ENCODE assay signal across 10 cellular contexts in the genomic region with DNA sequence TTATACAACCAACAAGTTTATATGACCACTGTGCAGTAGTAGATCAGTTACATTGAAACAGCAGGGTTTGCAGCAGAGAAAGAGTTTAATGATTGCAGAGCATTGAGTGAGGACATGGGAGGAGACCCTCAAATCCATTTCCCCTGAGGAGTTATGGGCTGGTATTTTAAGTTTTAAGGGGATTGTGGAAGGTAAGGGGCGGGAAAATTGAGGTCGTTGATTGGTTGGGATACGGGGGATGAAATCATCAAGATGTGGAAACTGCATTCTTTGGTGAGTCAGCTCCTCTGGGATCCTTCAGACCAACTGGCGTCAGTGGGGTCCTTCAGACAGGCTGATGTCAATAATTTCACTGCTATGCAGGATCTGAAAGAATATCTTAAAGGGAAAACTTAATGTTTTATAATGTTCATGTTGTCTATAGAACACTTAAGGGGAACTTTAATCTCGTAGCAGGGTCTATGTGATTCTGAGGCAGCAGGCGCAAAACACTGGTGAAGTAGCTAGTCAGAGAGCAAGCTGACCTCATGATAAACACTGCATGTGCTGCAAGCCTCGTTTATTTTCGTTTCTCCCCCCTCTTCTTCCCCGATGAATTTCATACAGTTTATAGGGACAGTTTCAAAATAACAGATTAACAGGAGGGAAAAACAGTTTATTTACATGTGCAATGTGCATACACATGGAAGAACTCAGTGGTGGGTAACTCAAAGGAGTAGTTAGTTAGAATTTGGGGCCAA. TPM values are rescaled to one million over a fixed set of nuclear protein-coding genes. Genes with fewer than 3 reads are reported as not detected.
DNase-seq lines count a peak whose midpoint lies in the region; ATAC-seq and TF ChIP-seq lines count a peak whose summit lies in the region.
"Had no signal": no experiment of that assay in that cellular context is flagged by ENCODE, and none has a peak within 500 bp of the region (broad histone marks: within the 10 kb centered on the region; RNA-seq: fewer than 3 reads in every experiment).

No MANE protein-coding gene starts in this region.

- H3K9me3 ChIP-seq in HUES48 (ENCODE audit: control insufficient read depth, insufficient read depth, low read length) (no peaks in the 10 kb centered on the region), adipocyte (ENCODE audit: control insufficient read depth, low read length) (no peaks in the 10 kb centered on the region), iPS DF 6.9 (ENCODE audit: control insufficient read depth, insufficient read depth, low read length) (no peaks in the 10 kb centered on the region)

- H3K36me3 ChIP-seq in BJ (ENCODE audit: control insufficient read depth, insufficient read depth, low read length) (no peaks in the 10 kb centered on the region; the same call in 1 of the 2 replicates), HUES48 (ENCODE audit: control insufficient read depth, insufficient read depth, low read length) (0 out of 2 replicates have a peak, but pooled peaks cover 7% of the 10 kb centered on the region), adipocyte (ENCODE audit: control insufficient read depth, insufficient read depth, low read length, severe bottlenecking) (no peaks in the 10 kb centered on the region), iPS DF 6.9 (ENCODE audit: control insufficient read depth, insufficient read depth, low read length) (no peaks in the 10 kb centered on the region)

- 100% methylated on average over 3 of the region's 9 CpGs for WGBS in iPS DF 6.9 (ENCODE audit: insufficient coverage, insufficient read length)

- H3K9ac ChIP-seq in HUES48 (ENCODE audit: low read depth, low read length): no peak overlapping the region
- H3K9ac ChIP-seq in adipocyte (ENCODE audit: low read length): peak overlapping the region; percentile 27

- peak overlapping the region; percentile 17 for H3K27ac ChIP-seq in HUES48 (ENCODE audit: low read depth, low read length)
- H3K27ac ChIP-seq in iPS DF 6.9 (ENCODE audit: low read length): no peak overlapping the region

- CTCF ChIA-PET in BJ (lab: Yijun Ruan, JAX): interaction anchor here (0.6 to 0.7 kb wide), 2 partner anchors 36 to 68 kb away, joined by 3 to 4 read pairs; no protein-coding TSS in a partner anchor

- POLR2A ChIA-PET in BJ (lab: Charles Lee): no interaction called here

- no peak for ATAC-seq in HG02763 (IDR thresholded peaks at IDR 0.05; ENCODE audit: unreplicated experiment)

- H3K27me3 ChIP-seq in BJ (ENCODE audit: control insufficient read depth, insufficient read depth, low read length) (no peaks in the 10 kb centered on the region), HUES48 (ENCODE audit: control insufficient read depth, insufficient read depth, low read length) (no peaks in the 10 kb centered on the region), adipocyte (replicated peaks; ENCODE audit: control insufficient read depth, insufficient read depth, low read length) (no peaks in the 10 kb centered on the region), iPS DF 6.9 (ENCODE audit: control insufficient read depth, insufficient read depth, low read length) (no peaks in the 10 kb centered on the region)

- H3K4me3 ChIP-seq in BJ (ENCODE audit: low read depth, low read length) (no peak overlapping the region), HUES48 (ENCODE audit: low read depth, low read length) (no peak overlapping the region), adipocyte (ENCODE audit: low read length) (no peak overlapping the region), iPS DF 6.9 (ENCODE audit: low read length) (no peak overlapping the region)

- DNase-seq in BJ (ENCODE audit: low read depth) (peak; percentile 29), adipocyte (ENCODE audit: low read depth) (peak; percentile 56), iPS DF 6.9 (ENCODE audit: low read depth, low spot score) (peak; percentile 7), NCI-H1092 (lab: John Stamatoyannopoulos, UW) (no peak)
- no peak for DNase-seq in activated CD4-positive, alpha-beta T cell treated with anti-CD3 and anti-CD28 coated beads, Interleukin-2, amount 50 U/mL, for 4 hours
- DNase-seq in stimulated activated CD4-positive, alpha-beta T cell treated with anti-CD3 and anti-CD28 coated beads, Interleukin-4, amount 100 ng/mL, for 4 hours: no peak
- DNase-seq: activated gamma-delta T cell; stimulated activated CD4-positive, alpha-beta T cell treated with anti-CD3 and anti-CD28 coated beads, Interleukin-4, amount 100 ng/mL, for 24 hours had no signal

- no peak for TF ChIP-seq CTCF in BJ (IDR thresholded peaks at IDR 0.05; ENCODE audit: insufficient read depth, low read depth, low read length)

- H3K4me1 ChIP-seq in HUES48 (ENCODE audit: control insufficient read depth, insufficient read depth, low read length) (no peaks in the 10 kb centered on the region), adipocyte (ENCODE audit: control insufficient read depth, insufficient read depth, low read length) (peaks cover 10% of the 10 kb centered on the region), iPS DF 6.9 (ENCODE audit: control insufficient read depth, insufficient read depth, low read length) (no peaks in the 10 kb centered on the region; the same call in 1 of the 2 replicates)

RNA-seq across cellular contexts. Expression of a gene that starts 17.4 kb away (rescaled TPM):
- polyA plus RNA-seq in BJ (2011; rRNA removed): 3.4 and 3.8 TPM in 2 replicates
- 6.0 and 7.0 TPM in 2 replicates for polyA minus RNA-seq in BJ (2011; rRNA and poly(A)+ RNA removed)

RNA-seq across cellular contexts. Expression of a gene that starts 41.2 kb away (rescaled TPM):
- 11.5 and 17.1 TPM in 2 replicates for polyA plus RNA-seq in BJ (2011; rRNA removed)
- 25.8 and 26.0 TPM in 2 replicates for polyA minus RNA-seq in BJ (2011; rRNA and poly(A)+ RNA removed)

RNA-seq across cellular contexts. Expression of a gene that starts 41.8 kb away (rescaled TPM):
- polyA plus RNA-seq in BJ (2011; rRNA removed): 20.8 and 32.8 TPM in 2 replicates
- 28.9 and 29.6 TPM in 2 replicates for polyA minus RNA-seq in BJ (2011; rRNA and poly(A)+ RNA removed)

RNA-seq across cellular contexts. Expression of a gene that starts 42.3 kb away (rescaled TPM):
- 47.8 and 99.6 TPM in 2 replicates for polyA plus RNA-seq in BJ (2011; rRNA removed)
- 86.7 and 110 TPM in 2 replicates for polyA minus RNA-seq in BJ (2011; rRNA and poly(A)+ RNA removed)

RNA-seq across cellular contexts. Expression of a gene that starts 53.9 kb away (rescaled TPM):
- polyA plus RNA-seq in BJ (2011; rRNA removed): 21.0 and 27.4 TPM in 2 replicates
- polyA minus RNA-seq in BJ (2011; rRNA and poly(A)+ RNA removed): 24.7 and 30.9 TPM in 2 replicates

Comparison
In these comparisons a context has a peak if more than half of its experiments do, and no peak if none do; other contexts are left out.
1. DNase-seq: peak in BJ (single experiment), adipocyte (single experiment) and iPS DF 6.9 (single experiment); none in NCI-H1092 (single experiment), activated CD4-positive, alpha-beta T cell treated with anti-CD3 and anti-CD28 coated beads, Interleukin-2, amount 50 U/mL, for 4 hours (0 of 2) and stimulated activated CD4-positive, alpha-beta T cell treated with anti-CD3 and anti-CD28 coated beads, Interleukin-4, amount 100 ng/mL, for 4 hours (0 of 2).